20 cellular contexts compared by ENCODE assay signal in the genomic region with DNA sequence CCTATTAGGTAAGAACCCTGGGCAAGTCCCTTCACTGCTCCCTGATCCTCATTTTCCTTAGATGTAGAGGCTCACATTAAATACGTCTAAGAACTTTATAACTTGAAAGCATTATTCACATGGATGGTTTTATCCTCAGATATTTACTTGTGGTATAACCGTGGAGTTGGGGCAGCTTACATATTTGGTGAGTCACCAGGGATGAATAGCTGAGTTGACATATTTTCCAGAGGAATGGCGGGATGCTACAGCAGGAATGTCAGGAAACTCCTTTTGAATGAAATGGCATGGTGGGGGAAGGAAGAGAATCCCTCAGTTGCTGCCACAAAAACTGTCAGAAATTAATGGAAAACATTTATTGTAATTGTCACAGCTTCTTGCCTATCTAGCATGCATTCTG.
DNase-seq lines count a peak whose midpoint lies in the region; ATAC-seq, FAIRE-seq and TF ChIP-seq lines count a peak whose summit lies in the region.
"Had no signal": no experiment of that assay in that cellular context is flagged by ENCODE, and none has a peak within 500 bp of the region (broad histone marks: within the 10 kb centered on the region; RNA-seq: fewer than 3 reads in every experiment).

No MANE protein-coding gene starts in this region.

- 52 to 82% (median 65%) methylated on average over 3 of the region's 3 CpGs for WGBS in stomach, 5 donors

- H3K27me3 Mint-ChIP-seq in astrocyte (ENCODE audit: low read depth, unreplicated experiment) = peaks cover 1% of the 10 kb centered on the region
- no peaks in the 10 kb centered on the region for H3K27me3 Mint-ChIP-seq in mesothelial cell of epicardium (ENCODE audit: low read depth)
- H3K27me3 Mint-ChIP-seq in osteocyte (ENCODE audit: unreplicated experiment) = no peaks in the 10 kb centered on the region
- H3K27me3 Mint-ChIP-seq: activated naive CD4-positive, alpha-beta T cell treated with anti-CD3 and anti-CD28 coated beads, Interleukin-2, amount 50 U/mL, for 24 hours; CD4-positive, alpha-beta T cell; dendritic cell treated with granulocyte-macrophage colony-stimulating factor and Interleukin-4, amounts not matched to agents 40 ng/mL and 50 ng/mL, for 4 days had no signal

- no peak overlapping the region for H3K4me3 Mint-ChIP-seq in astrocyte (ENCODE audit: unreplicated experiment)
- no peak overlapping the region for H3K4me3 Mint-ChIP-seq in mesothelial cell of epicardium
- no peak overlapping the region for H3K4me3 Mint-ChIP-seq in osteocyte (ENCODE audit: unreplicated experiment)
- H3K4me3 Mint-ChIP-seq: activated naive CD4-positive, alpha-beta T cell treated with anti-CD3 and anti-CD28 coated beads, Interleukin-2, amount 50 U/mL, for 24 hours; CD4-positive, alpha-beta T cell; dendritic cell treated with granulocyte-macrophage colony-stimulating factor and Interleukin-4, amounts not matched to agents 40 ng/mL and 50 ng/mL, for 4 days; neural progenitor cell had no signal

- H3K4me3 ChIP-seq in astrocyte (ENCODE audit: insufficient read depth, low read depth, low read length) = no peak overlapping the region
- no peak overlapping the region for H3K4me3 ChIP-seq in fibroblast of villous mesenchyme (ENCODE audit: low read depth, low read length)
- H3K4me3 ChIP-seq in stomach = no peak overlapping the region
- H3K4me3 ChIP-seq: neural progenitor cell, psoas muscle, smooth muscle cell had no signal

- H3K27ac ChIP-seq in astrocyte (ENCODE audit: low read depth, low read length) = no peak overlapping the region
- no peak overlapping the region for H3K27ac ChIP-seq in stomach
- H3K27ac ChIP-seq: neural progenitor cell, psoas muscle had no signal

- no peaks in the 10 kb centered on the region for H3K79me2 ChIP-seq in astrocyte (ENCODE audit: insufficient read depth, low read length)

- H3K9me3 Mint-ChIP-seq in astrocyte (ENCODE audit: unreplicated experiment) (no peaks in the 10 kb centered on the region), mesothelial cell of epicardium (peaks cover 22% of the 10 kb centered on the region), osteocyte (ENCODE audit: unreplicated experiment) (no peaks in the 10 kb centered on the region)
- H3K9me3 Mint-ChIP-seq: activated naive CD4-positive, alpha-beta T cell treated with anti-CD3 and anti-CD28 coated beads, Interleukin-2, amount 50 U/mL, for 24 hours; CD4-positive, alpha-beta T cell; dendritic cell treated with granulocyte-macrophage colony-stimulating factor and Interleukin-4, amounts not matched to agents 40 ng/mL and 50 ng/mL, for 4 days; neural progenitor cell had no signal

- no peak for TF ChIP-seq EP300 in stomach (IDR thresholded peaks at IDR 0.05)

- H3K4me2 ChIP-seq in astrocyte (ENCODE audit: low read length) = peak overlapping the region; percentile 28
- H3K4me2 ChIP-seq: neural progenitor cell, smooth muscle cell had no signal

- H3K27me3 ChIP-seq in astrocyte (ENCODE audit: insufficient read depth, low read length) (no peaks in the 10 kb centered on the region), stomach (no peaks in the 10 kb centered on the region)
- H3K27me3 ChIP-seq: neural progenitor cell had no signal

- H3K36me3 ChIP-seq in astrocyte (ENCODE audit: insufficient read depth, low read length) (no peaks in the 10 kb centered on the region), stomach (no peaks in the 10 kb centered on the region)
- H3K36me3 ChIP-seq: neural progenitor cell had no signal

- no peaks in the 10 kb centered on the region for H4K20me1 ChIP-seq in astrocyte (ENCODE audit: insufficient read depth, low read length)

- peak; percentile 95 for FAIRE-seq in astrocyte (lab: Jason Lieb, UNC)

- peak; percentile 0 for DNase-seq in ACHN
- peak; percentile 56 for DNase-seq in HCEC 1CT
- peak; percentile 81 for DNase-seq in astrocyte (ENCODE audit: low read depth)
- peak; percentile 53 for DNase-seq in fibroblast of villous mesenchyme (ENCODE audit: low read depth)
- DNase-seq in mesothelial cell of epicardium (ENCODE audit: low spot score in 2 of 2, unreplicated experiment in 2 of 2) = no peak
- no peak for DNase-seq in stomach
- no peak for DNase-seq in osteocyte (ENCODE audit: extremely low spot score, unreplicated experiment)
- DNase-seq: activated T-cell treated with anti-CD3 and anti-CD28 coated beads, Interleukin-2, amount 50 U/mL, for 48 hours; CD4-positive, alpha-beta T cell; DMS53; NCI-H526 treated with DMSO at 0.1 percent for 48 hours; psoas muscle; SHP77; stimulated activated CD4-positive, alpha-beta T cell treated with anti-CD3 and anti-CD28 coated beads, Interleukin-4, amount 100 ng/mL, for 4 hours; substantia nigra had no signal

- TF ChIP-seq CTCF in astrocyte (IDR thresholded peaks at IDR 0.05; ENCODE audit: insufficient read depth, low read depth, low read length) (no peak), fibroblast of villous mesenchyme (IDR thresholded peaks at IDR 0.05; ENCODE audit: insufficient read depth, low read depth, low read length) (no peak), mesothelial cell of epicardium (IDR thresholded peaks at IDR 0.05; ENCODE audit: unreplicated experiment) (no peak), stomach (IDR thresholded peaks at IDR 0.05) (no peak), osteocyte (IDR thresholded peaks at IDR 0.05) (no peak)

- H3K9me3 ChIP-seq in astrocyte (ENCODE audit: insufficient read depth, low read depth, low read length) = no peaks in the 10 kb centered on the region
- H3K9me3 ChIP-seq in stomach = no peaks in the 10 kb centered on the region
- H3K9me3 ChIP-seq: psoas muscle had no signal

- TF ChIP-seq POLR2A in stomach (IDR thresholded peaks at IDR 0.05) = no peak

- no peaks in the 10 kb centered on the region for H3K36me3 Mint-ChIP-seq in astrocyte (ENCODE audit: low read depth, unreplicated experiment)
- H3K36me3 Mint-ChIP-seq in mesothelial cell of epicardium = no peaks in the 10 kb centered on the region
- no peaks in the 10 kb centered on the region for H3K36me3 Mint-ChIP-seq in osteocyte (ENCODE audit: unreplicated experiment)
- H3K36me3 Mint-ChIP-seq: activated naive CD4-positive, alpha-beta T cell treated with anti-CD3 and anti-CD28 coated beads, Interleukin-2, amount 50 U/mL, for 24 hours; neural progenitor cell had no signal

- H3K27ac Mint-ChIP-seq in astrocyte (ENCODE audit: unreplicated experiment) (peak overlapping the region; percentile 47), mesothelial cell of epicardium (no peak overlapping the region), osteocyte (ENCODE audit: unreplicated experiment) (no peak overlapping the region)
- H3K27ac Mint-ChIP-seq: activated naive CD4-positive, alpha-beta T cell treated with anti-CD3 and anti-CD28 coated beads, Interleukin-2, amount 50 U/mL, for 24 hours; neural progenitor cell had no signal

- no peak overlapping the region for H3K9ac ChIP-seq in astrocyte (ENCODE audit: low read length)
- H3K9ac ChIP-seq: neural progenitor cell had no signal

- no peak for ATAC-seq in esophagus mucosa
- ATAC-seq: psoas muscle had no signal

- H3K4me1 Mint-ChIP-seq in astrocyte (ENCODE audit: low read depth, unreplicated experiment) (peaks cover 13% of the 10 kb centered on the region), mesothelial cell of epicardium (peaks cover 3% of the 10 kb centered on the region), osteocyte (ENCODE audit: unreplicated experiment) (no peaks in the 10 kb centered on the region)
- H3K4me1 Mint-ChIP-seq: neural progenitor cell had no signal

- H3K4me1 ChIP-seq in astrocyte (ENCODE audit: insufficient read depth, low read length) (peaks cover 10% of the 10 kb centered on the region), stomach (no peaks in the 10 kb centered on the region)
- H3K4me1 ChIP-seq: neural progenitor cell, psoas muscle had no signal

- H2AFZ ChIP-seq in astrocyte (ENCODE audit: low read depth, low read length) = no peak overlapping the region
- H2AFZ ChIP-seq: neural progenitor cell had no signal

- in situ Hi-C loops in ACHN (cut with HindIII; ENCODE audit: low pct_ligation_motif_present, low pct_unique_long_range_greater_than_20kb, low sequenced_read_pairs) = no loop called here

- intact Hi-C loops in stomach (cut with DNase I; ENCODE audit: low total_unique reads) = no loop called here

Comparison
In these comparisons a context has a peak if more than half of its experiments do, and no peak if none do; other contexts are left out.
1. DNase-seq: peak in ACHN (single experiment), HCEC 1CT (single experiment), astrocyte (single experiment) and fibroblast of villous mesenchyme (single experiment); none in mesothelial cell of epicardium (0 of 2), stomach (single experiment) and osteocyte (single experiment).